ENCODE assay signal across 3 cellular contexts in the genomic region with DNA sequence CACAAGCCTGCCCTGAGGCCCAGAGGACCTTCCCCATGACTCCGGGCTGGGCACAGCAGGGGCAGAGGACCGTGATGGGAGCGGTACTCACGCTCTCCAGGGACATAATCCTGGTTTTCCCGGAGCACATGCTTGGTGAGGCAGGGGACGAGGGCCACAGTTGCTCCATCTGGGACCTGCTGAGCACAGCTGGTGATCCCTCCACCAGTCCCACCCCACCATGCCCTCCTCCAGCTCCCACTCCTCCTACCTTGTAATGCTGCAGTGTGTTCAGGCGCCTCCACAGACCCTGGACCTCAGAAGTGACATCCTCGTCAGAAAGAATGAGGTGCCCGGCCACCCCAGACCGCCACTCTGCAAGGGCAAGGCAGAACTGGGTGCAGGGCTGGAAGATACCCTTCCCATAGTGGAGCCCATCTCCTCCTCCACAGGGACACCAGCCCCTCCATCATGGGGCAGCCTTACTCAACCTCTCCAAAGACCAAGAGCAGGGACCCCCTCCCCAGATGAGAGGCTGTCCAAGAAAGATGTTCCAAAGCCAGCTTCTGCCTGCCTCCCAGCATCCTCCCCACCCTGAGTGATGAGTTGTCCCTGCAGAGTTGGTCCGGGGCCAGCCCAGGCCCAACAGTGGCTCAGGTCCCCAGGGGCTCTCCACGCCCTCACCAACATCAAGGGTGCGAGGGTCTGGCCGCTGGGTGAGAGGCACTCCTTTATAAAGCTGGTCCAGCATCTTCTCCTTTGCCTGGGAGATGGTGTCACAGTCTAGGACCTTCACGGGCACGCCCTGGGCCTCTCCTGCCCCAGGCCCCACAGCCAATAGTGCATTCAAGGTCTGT.
A peak's percentile ranks its signal among the peaks of the same experiment; 100 is the strongest.
TF ChIP-seq lines count a peak whose summit lies in the region.

No MANE protein-coding gene starts in this region.

TF ChIP-seq in SK-N-SH, 30 proteins besides CTCF, POLR2A, EP300 and RAD21:
- TF ChIP-seq, protein P1, sequence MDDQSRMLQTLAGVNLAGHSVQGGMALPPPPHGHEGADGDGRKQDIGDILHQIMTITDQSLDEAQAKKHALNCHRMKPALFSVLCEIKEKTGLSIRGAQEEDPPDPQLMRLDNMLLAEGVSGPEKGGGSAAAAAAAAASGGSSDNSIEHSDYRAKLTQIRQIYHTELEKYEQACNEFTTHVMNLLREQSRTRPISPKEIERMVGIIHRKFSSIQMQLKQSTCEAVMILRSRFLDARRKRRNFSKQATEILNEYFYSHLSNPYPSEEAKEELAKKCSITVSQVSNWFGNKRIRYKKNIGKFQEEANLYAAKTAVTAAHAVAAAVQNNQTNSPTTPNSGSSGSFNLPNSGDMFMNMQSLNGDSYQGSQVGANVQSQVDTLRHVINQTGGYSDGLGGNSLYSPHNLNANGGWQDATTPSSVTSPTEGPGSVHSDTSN (IDR thresholded peaks at IDR 0.05), result no peak
- TF ChIP-seq CHD2 (IDR thresholded peaks at IDR 0.05; ENCODE audit: low read length, partially characterized antibody) (no peak), RXRA (IDR thresholded peaks at IDR 0.05; ENCODE audit: borderline replicate concordance, low read depth) (no peak), SMC3 (IDR thresholded peaks at IDR 0.05; ENCODE audit: low read depth, low read length) (no peak)

TF ChIP-seq in SK-N-SH treated with all-trans-retinoic acid at 6 μM for 48 hours, 23 proteins besides CTCF, POLR2A, EP300 and RAD21 (continues in another document):
- TF ChIP-seq RARB (CRISPR knock-in tag; IDR thresholded peaks at IDR 0.05), result no peak
- no peak for TF ChIP-seq ZFP30 (CRISPR knock-in tag; IDR thresholded peaks at IDR 0.05)
- no peak for TF ChIP-seq ZFP3 (CRISPR knock-in tag; IDR thresholded peaks at IDR 0.05)
- TF ChIP-seq, protein P2, sequence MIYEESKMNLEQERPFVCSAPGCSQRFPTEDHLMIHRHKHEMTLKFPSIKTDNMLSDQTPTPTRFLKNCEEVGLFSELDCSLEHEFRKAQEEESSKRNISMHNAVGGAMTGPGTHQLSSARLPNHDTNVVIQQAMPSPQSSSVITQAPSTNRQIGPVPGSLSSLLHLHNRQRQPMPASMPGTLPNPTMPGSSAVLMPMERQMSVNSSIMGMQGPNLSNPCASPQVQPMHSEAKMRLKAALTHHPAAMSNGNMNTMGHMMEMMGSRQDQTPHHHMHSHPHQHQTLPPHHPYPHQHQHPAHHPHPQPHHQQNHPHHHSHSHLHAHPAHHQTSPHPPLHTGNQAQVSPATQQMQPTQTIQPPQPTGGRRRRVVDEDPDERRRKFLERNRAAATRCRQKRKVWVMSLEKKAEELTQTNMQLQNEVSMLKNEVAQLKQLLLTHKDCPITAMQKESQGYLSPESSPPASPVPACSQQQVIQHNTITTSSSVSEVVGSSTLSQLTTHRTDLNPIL (CRISPR knock-in tag; IDR thresholded peaks at IDR 0.05; ENCODE audit: low read depth), result no peak
- TF ChIP-seq BACH2 (CRISPR knock-in tag; IDR thresholded peaks at IDR 0.05; ENCODE audit: borderline replicate concordance), result no peak
- TF ChIP-seq ZNF70 (CRISPR knock-in tag; IDR thresholded peaks at IDR 0.05), result no peak
- TF ChIP-seq, protein P3, sequence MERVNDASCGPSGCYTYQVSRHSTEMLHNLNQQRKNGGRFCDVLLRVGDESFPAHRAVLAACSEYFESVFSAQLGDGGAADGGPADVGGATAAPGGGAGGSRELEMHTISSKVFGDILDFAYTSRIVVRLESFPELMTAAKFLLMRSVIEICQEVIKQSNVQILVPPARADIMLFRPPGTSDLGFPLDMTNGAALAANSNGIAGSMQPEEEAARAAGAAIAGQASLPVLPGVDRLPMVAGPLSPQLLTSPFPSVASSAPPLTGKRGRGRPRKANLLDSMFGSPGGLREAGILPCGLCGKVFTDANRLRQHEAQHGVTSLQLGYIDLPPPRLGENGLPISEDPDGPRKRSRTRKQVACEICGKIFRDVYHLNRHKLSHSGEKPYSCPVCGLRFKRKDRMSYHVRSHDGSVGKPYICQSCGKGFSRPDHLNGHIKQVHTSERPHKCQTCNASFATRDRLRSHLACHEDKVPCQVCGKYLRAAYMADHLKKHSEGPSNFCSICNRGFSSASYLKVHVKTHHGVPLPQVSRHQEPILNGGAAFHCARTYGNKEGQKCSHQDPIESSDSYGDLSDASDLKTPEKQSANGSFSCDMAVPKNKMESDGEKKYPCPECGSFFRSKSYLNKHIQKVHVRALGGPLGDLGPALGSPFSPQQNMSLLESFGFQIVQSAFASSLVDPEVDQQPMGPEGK (CRISPR knock-in tag; IDR thresholded peaks at IDR 0.05; ENCODE audit: borderline replicate concordance), result no peak
- no peak for TF ChIP-seq ISL1 (CRISPR knock-in tag; IDR thresholded peaks at IDR 0.05)
- TF ChIP-seq, protein P4, sequence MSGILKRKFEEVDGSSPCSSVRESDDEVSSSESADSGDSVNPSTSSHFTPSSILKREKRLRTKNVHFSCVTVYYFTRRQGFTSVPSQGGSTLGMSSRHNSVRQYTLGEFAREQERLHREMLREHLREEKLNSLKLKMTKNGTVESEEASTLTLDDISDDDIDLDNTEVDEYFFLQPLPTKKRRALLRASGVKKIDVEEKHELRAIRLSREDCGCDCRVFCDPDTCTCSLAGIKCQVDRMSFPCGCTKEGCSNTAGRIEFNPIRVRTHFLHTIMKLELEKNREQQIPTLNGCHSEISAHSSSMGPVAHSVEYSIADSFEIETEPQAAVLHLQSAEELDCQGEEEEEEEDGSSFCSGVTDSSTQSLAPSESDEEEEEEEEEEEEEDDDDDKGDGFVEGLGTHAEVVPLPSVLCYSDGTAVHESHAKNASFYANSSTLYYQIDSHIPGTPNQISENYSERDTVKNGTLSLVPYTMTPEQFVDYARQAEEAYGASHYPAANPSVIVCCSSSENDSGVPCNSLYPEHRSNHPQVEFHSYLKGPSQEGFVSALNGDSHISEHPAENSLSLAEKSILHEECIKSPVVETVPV (CRISPR knock-in tag; IDR thresholded peaks at IDR 0.05), result no peak
- no peak for TF ChIP-seq PPARA (CRISPR knock-in tag; IDR thresholded peaks at IDR 0.05; ENCODE audit: borderline replicate concordance)
- no peak for TF ChIP-seq SNAI2 (CRISPR knock-in tag; IDR thresholded peaks at IDR 0.05)
- no peak for TF ChIP-seq ARNTL (CRISPR knock-in tag; IDR thresholded peaks at IDR 0.05; ENCODE audit: borderline replicate concordance, low read depth)
- TF ChIP-seq, protein P5, sequence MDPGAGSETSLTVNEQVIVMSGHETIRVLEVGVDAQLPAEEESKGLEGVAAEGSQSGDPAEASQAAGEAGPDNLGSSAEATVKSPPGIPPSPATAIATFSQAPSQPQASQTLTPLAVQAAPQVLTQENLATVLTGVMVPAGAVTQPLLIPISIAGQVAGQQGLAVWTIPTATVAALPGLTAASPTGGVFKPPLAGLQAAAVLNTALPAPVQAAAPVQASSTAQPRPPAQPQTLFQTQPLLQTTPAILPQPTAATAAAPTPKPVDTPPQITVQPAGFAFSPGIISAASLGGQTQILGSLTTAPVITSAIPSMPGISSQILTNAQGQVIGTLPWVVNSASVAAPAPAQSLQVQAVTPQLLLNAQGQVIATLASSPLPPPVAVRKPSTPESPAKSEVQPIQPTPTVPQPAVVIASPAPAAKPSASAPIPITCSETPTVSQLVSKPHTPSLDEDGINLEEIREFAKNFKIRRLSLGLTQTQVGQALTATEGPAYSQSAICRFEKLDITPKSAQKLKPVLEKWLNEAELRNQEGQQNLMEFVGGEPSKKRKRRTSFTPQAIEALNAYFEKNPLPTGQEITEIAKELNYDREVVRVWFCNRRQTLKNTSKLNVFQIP (CRISPR knock-in tag; IDR thresholded peaks at IDR 0.05; ENCODE audit: borderline replicate concordance, low read depth), result no peak
- no peak for TF ChIP-seq GLIS3 (CRISPR knock-in tag; IDR thresholded peaks at IDR 0.05)
- TF ChIP-seq OSR1 (CRISPR knock-in tag; IDR thresholded peaks at IDR 0.05), result no peak

TF ChIP-seq in HEK293, 187 proteins besides CTCF, POLR2A, EP300 and RAD21:
- TF ChIP-seq ZNF76 (tag by site-specific recombination; IDR thresholded peaks at IDR 0.05; ENCODE audit: borderline replicate concordance, low read depth), result no peak
- peak; percentile 50 for TF ChIP-seq ZIC2 (tag by site-specific recombination; IDR thresholded peaks at IDR 0.05)
TF ChIP-seq in HEK293: peak in this region for 1.
